8 cellular contexts compared by ENCODE assay signal in genomic region chr1:108057536-108057935, GRCh38.
DNase-seq lines count a peak whose midpoint lies in the region; ATAC-seq and TF ChIP-seq lines count a peak whose summit lies in the region.

No MANE protein-coding gene starts in this region.

- H3K4me3 ChIP-seq in cardiac muscle cell = no peak overlapping the region

- POLR2A ChIA-PET in HEK293T (lab: Yijun Ruan, JAX) = interaction anchor here (1.2 kb wide), 1 partner anchor 13 kb away, joined by 4 read pairs; no protein-coding TSS in a partner anchor

- no peak overlapping the region for H3K27ac ChIP-seq in cardiac muscle cell

- DNase-seq in HK-2 (ENCODE audit: unreplicated experiment) (peak; percentile 12), OCI-M1 (lab: John Stamatoyannopoulos, UW) (peak; percentile 9), cardiac muscle cell (ENCODE audit: low read depth in 1 of 2, low spot score in 1 of 2) (peak; percentile 54 to 76), renal cortical epithelial cell (ENCODE audit: low read depth) (peak; percentile 86), HEK293T (ENCODE audit: extremely low spot score) (no peak), mesenteric fat pad (ENCODE audit: low spot score) (no peak)
- no peak for DNase-seq in activated naive CD8-positive, alpha-beta T cell treated with anti-CD3 and anti-CD28 coated beads for 36 hours

- H3K36me3 ChIP-seq in cardiac muscle cell = no peaks in the 10 kb centered on the region

- H3K4me3 Mint-ChIP-seq in activated naive CD8-positive, alpha-beta T cell treated with anti-CD3 and anti-CD28 coated beads for 36 hours = no peak overlapping the region

- peaks cover 2% of the 10 kb centered on the region for H3K36me3 Mint-ChIP-seq in activated naive CD8-positive, alpha-beta T cell treated with anti-CD3 and anti-CD28 coated beads for 36 hours

- CTCF ChIA-PET in HEK293T (lab: Yijun Ruan, JAX) = no interaction called here

- no peak for TF ChIP-seq CTCF in cardiac muscle cell (IDR thresholded peaks at IDR 0.05; ENCODE audit: low read depth, low read length)

- H3K9me3 Mint-ChIP-seq in activated naive CD8-positive, alpha-beta T cell treated with anti-CD3 and anti-CD28 coated beads for 36 hours = peaks cover 6% of the 10 kb centered on the region

- no peak overlapping the region for H3K27ac Mint-ChIP-seq in activated naive CD8-positive, alpha-beta T cell treated with anti-CD3 and anti-CD28 coated beads for 36 hours

- ATAC-seq in HG02763 (IDR thresholded peaks at IDR 0.05; ENCODE audit: unreplicated experiment) = no peak

- H3K27me3 Mint-ChIP-seq in activated naive CD8-positive, alpha-beta T cell treated with anti-CD3 and anti-CD28 coated beads for 36 hours = no peaks in the 10 kb centered on the region

- peaks cover 4% of the 10 kb centered on the region for H3K4me1 ChIP-seq in cardiac muscle cell (ENCODE audit: low read depth)

- peaks cover 2% of the 10 kb centered on the region for H3K4me1 Mint-ChIP-seq in activated naive CD8-positive, alpha-beta T cell treated with anti-CD3 and anti-CD28 coated beads for 36 hours

- H3K27me3 ChIP-seq in cardiac muscle cell = no peaks in the 10 kb centered on the region

- no peaks in the 10 kb centered on the region for H3K9me3 ChIP-seq in cardiac muscle cell (ENCODE audit: low read depth)

TF ChIP-seq in HEK293T, 16 proteins besides CTCF, POLR2A, EP300 and RAD21:
- TF ChIP-seq BHLHE40 (IDR thresholded peaks at IDR 0.05; ENCODE audit: borderline replicate concordance) (no peak), FOXK2 (IDR thresholded peaks at IDR 0.05) (no peak)

Comparison
In these comparisons a context has a peak if more than half of its experiments do, and no peak if none do; other contexts are left out.
1. DNase-seq: peak in HK-2 (single experiment), OCI-M1 (single experiment), cardiac muscle cell (2 of 2) and renal cortical epithelial cell (single experiment); none in HEK293T (single experiment), activated naive CD8-positive, alpha-beta T cell treated with anti-CD3 and anti-CD28 coated beads for 36 hours (single experiment) and mesenteric fat pad (single experiment).